Comparison of ENCODE assay signal across 1 cellular context in the genomic region with DNA sequence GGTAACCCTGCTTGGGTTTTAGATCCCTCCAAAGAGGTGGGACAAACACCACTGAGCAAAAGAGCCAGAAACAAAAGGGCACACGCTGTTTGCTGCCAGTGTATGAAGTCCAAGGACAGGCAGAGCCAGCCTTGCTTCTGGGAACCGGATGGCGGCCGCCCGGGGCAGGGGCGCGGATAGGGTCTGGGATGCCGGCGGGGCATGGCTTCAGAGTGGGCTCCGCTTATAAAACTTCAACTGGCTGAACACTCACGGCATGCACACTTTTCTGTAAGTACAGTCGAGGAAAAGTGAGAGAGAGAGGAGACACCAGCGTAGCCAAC.
TF ChIP-seq lines count a peak whose summit lies in the region.

No MANE protein-coding gene starts in this region.

TF ChIP-seq in HepG2, 621 proteins besides CTCF, POLR2A, EP300 and RAD21 (continued from another document):
- peak; percentile 88 for TF ChIP-seq HIC2 (CRISPR knock-in tag; IDR thresholded peaks at IDR 0.05; ENCODE audit: low read depth)
- no peak for TF ChIP-seq HMG20B (CRISPR knock-in tag; conservative IDR thresholded peaks at IDR 0.05)
- 0 out of 2 replicates have a peak, but pooled peaks have one; percentile 8 for TF ChIP-seq RXRB (CRISPR knock-in tag; IDR thresholded peaks at IDR 0.05; ENCODE audit: borderline replicate concordance)
- no peak for TF ChIP-seq KDM3A (CRISPR knock-in tag; IDR thresholded peaks at IDR 0.05; ENCODE audit: low read depth)
- TF ChIP-seq AHDC1 (CRISPR knock-in tag; IDR thresholded peaks at IDR 0.05; ENCODE audit: borderline replicate concordance), result 0 out of 2 replicates have a peak, but pooled peaks have one; percentile 26
- TF ChIP-seq, protein P1, sequence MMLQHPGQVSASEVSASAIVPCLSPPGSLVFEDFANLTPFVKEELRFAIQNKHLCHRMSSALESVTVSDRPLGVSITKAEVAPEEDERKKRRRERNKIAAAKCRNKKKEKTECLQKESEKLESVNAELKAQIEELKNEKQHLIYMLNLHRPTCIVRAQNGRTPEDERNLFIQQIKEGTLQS (CRISPR knock-in tag; IDR thresholded peaks at IDR 0.05), result no peak
- TF ChIP-seq ZNF7 (CRISPR knock-in tag; IDR thresholded peaks at IDR 0.05), result peak; percentile 96
- TF ChIP-seq NCOR1 (IDR thresholded peaks at IDR 0.05; ENCODE audit: borderline replicate concordance, low read length), result 0 out of 2 replicates have a peak, but pooled peaks have one; percentile 10
- TF ChIP-seq ZNF644 (CRISPR knock-in tag; IDR thresholded peaks at IDR 0.05; ENCODE audit: low read depth), result 0 out of 2 replicates have a peak, but pooled peaks have one; percentile 26
- peak; percentile 31; the same call in 1 of the 2 replicates for TF ChIP-seq HDAC1 (CRISPR knock-in tag; IDR thresholded peaks at IDR 0.05)
- TF ChIP-seq RARA (CRISPR knock-in tag; IDR thresholded peaks at IDR 0.05), result peak; percentile 53
- TF ChIP-seq ETV5 (CRISPR knock-in tag; IDR thresholded peaks at IDR 0.05; ENCODE audit: borderline replicate concordance), result peak; percentile 56; the same call in 1 of the 2 replicates
- TF ChIP-seq HNF4A (CRISPR knock-in tag; IDR thresholded peaks at IDR 0.05), result peak; percentile 78
- TF ChIP-seq NR2F6 (IDR thresholded peaks at IDR 0.05), result no peak
- TF ChIP-seq NR2F6 (CRISPR knock-in tag; IDR thresholded peaks at IDR 0.05), result peak; percentile 54; the same call in 1 of the 2 replicates
- 0 out of 2 replicates have a peak, but pooled peaks have one; percentile 17 for TF ChIP-seq NCOA2 (CRISPR knock-in tag; IDR thresholded peaks at IDR 0.05)
- TF ChIP-seq TOPORS (CRISPR knock-in tag; IDR thresholded peaks at IDR 0.05), result no peak
- TF ChIP-seq ZNF331 (CRISPR knock-in tag; IDR thresholded peaks at IDR 0.05), result 0 out of 2 replicates have a peak, but pooled peaks have one; percentile 54
- no peak for TF ChIP-seq CBX5 (CRISPR knock-in tag; IDR thresholded peaks at IDR 0.05; ENCODE audit: borderline replicate concordance)
- 0 out of 2 replicates have a peak, but pooled peaks have one; percentile 13 for TF ChIP-seq BCL6 (CRISPR knock-in tag; IDR thresholded peaks at IDR 0.05)
- TF ChIP-seq HDAC2 (CRISPR knock-in tag; IDR thresholded peaks at IDR 0.05), result peak; percentile 19; the same call in 1 of the 2 replicates
- peak; percentile 43; the same call in 1 of the 2 replicates for TF ChIP-seq GATAD2A (CRISPR knock-in tag; IDR thresholded peaks at IDR 0.05)
- peak; percentile 42; the same call in 1 of the 2 replicates for TF ChIP-seq HNF4G (IDR thresholded peaks at IDR 0.05; ENCODE audit: borderline replicate concordance, low read depth, low read length)
- TF ChIP-seq HNF4G (CRISPR knock-in tag; IDR thresholded peaks at IDR 0.05; ENCODE audit: borderline replicate concordance, low read depth), result no peak
- peak; percentile 35; the same call in 1 of the 2 replicates for TF ChIP-seq DPF2 (CRISPR knock-in tag; IDR thresholded peaks at IDR 0.05; ENCODE audit: borderline replicate concordance, low read depth)
- peak; percentile 63; the same call in 1 of the 2 replicates for TF ChIP-seq ELF3 (CRISPR knock-in tag; IDR thresholded peaks at IDR 0.05)
- TF ChIP-seq KDM6A (CRISPR knock-in tag; IDR thresholded peaks at IDR 0.05; ENCODE audit: low read depth), result 0 out of 2 replicates have a peak, but pooled peaks have one; percentile 16
- TF ChIP-seq, protein P2, sequence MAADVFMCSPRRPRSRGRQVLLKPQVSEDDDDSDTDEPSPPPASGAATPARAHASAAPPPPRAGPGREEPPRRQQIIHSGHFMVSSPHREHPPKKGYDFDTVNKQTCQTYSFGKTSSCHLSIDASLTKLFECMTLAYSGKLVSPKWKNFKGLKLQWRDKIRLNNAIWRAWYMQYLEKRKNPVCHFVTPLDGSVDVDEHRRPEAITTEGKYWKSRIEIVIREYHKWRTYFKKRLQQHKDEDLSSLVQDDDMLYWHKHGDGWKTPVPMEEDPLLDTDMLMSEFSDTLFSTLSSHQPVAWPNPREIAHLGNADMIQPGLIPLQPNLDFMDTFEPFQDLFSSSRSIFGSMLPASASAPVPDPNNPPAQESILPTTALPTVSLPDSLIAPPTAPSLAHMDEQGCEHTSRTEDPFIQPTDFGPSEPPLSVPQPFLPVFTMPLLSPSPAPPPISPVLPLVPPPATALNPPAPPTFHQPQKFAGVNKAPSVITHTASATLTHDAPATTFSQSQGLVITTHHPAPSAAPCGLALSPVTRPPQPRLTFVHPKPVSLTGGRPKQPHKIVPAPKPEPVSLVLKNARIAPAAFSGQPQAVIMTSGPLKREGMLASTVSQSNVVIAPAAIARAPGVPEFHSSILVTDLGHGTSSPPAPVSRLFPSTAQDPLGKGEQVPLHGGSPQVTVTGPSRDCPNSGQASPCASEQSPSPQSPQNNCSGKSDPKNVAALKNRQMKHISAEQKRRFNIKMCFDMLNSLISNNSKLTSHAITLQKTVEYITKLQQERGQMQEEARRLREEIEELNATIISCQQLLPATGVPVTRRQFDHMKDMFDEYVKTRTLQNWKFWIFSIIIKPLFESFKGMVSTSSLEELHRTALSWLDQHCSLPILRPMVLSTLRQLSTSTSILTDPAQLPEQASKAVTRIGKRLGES (CRISPR knock-in tag; IDR thresholded peaks at IDR 0.05; ENCODE audit: borderline replicate concordance), result no peak
- no peak for TF ChIP-seq ZNF614 (CRISPR knock-in tag; IDR thresholded peaks at IDR 0.05; ENCODE audit: borderline replicate concordance)
- TF ChIP-seq LCORL (IDR thresholded peaks at IDR 0.05), result no peak
- peak; percentile 37; the same call in 1 of the 2 replicates for TF ChIP-seq LCORL (CRISPR knock-in tag; IDR thresholded peaks at IDR 0.05)
- TF ChIP-seq ZMYM3 (CRISPR knock-in tag; IDR thresholded peaks at IDR 0.05), result 0 out of 2 replicates have a peak, but pooled peaks have one; percentile 33
- TF ChIP-seq, protein P3, sequence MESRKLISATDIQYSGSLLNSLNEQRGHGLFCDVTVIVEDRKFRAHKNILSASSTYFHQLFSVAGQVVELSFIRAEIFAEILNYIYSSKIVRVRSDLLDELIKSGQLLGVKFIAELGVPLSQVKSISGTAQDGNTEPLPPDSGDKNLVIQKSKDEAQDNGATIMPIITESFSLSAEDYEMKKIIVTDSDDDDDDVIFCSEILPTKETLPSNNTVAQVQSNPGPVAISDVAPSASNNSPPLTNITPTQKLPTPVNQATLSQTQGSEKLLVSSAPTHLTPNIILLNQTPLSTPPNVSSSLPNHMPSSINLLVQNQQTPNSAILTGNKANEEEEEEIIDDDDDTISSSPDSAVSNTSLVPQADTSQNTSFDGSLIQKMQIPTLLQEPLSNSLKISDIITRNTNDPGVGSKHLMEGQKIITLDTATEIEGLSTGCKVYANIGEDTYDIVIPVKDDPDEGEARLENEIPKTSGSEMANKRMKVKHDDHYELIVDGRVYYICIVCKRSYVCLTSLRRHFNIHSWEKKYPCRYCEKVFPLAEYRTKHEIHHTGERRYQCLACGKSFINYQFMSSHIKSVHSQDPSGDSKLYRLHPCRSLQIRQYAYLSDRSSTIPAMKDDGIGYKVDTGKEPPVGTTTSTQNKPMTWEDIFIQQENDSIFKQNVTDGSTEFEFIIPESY (CRISPR knock-in tag; IDR thresholded peaks at IDR 0.05), result peak; percentile 86
- TF ChIP-seq SALL1 (CRISPR knock-in tag; IDR thresholded peaks at IDR 0.05), result peak; percentile 40; the same call in 1 of the 2 replicates
- TF ChIP-seq IRF2 (CRISPR knock-in tag; IDR thresholded peaks at IDR 0.05), result peak; percentile 47; the same call in 1 of the 2 replicates
- TF ChIP-seq ARID5B (CRISPR knock-in tag; IDR thresholded peaks at IDR 0.05), result peak; percentile 46; the same call in 1 of the 2 replicates
- no peak for TF ChIP-seq ZNF792 (CRISPR knock-in tag; IDR thresholded peaks at IDR 0.05)
- TF ChIP-seq PAXIP1 (CRISPR knock-in tag; conservative IDR thresholded peaks at IDR 0.05), result peak; percentile 70
TF ChIP-seq in HepG2: peak in this region for 30.
